Comparison of ENCODE assay signal across 25 cellular contexts in the genomic region with DNA sequence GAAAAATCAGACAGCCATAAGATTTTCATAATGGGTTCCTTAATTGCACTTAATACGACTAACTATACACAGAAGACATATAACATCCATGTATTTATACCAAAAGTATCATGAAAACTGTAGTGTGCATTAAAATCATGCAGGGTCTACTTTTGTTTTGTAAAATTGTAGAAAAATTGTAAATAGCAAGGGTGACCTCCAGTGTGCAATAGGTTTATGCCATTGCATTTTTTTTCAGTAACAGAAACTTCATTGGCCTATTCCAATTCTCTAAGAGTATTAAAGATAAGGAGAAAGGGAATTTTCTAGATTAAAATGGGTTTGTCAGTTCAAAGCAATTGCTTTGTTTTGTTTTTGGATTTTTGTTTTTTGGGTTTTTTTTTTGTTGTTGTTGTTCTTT.
DNase-seq lines count a peak whose midpoint lies in the region; TF ChIP-seq lines count a peak whose summit lies in the region.
"Had no signal": no experiment of that assay in that cellular context is flagged by ENCODE, and none has a peak within 500 bp of the region (broad histone marks: within the 10 kb centered on the region; RNA-seq: fewer than 3 reads in every experiment).

No MANE protein-coding gene starts in this region.

- no peak for DNase-seq in AG10803 (ENCODE audit: low read depth)
- DNase-seq in HFFc6, result no peak
- DNase-seq in OCI-M1 (lab: John Stamatoyannopoulos, UW), result peak; percentile 25
- DNase-seq in fibroblast of peridontal ligament (ENCODE audit: extremely low read depth), result peak; percentile 18
- no peak for DNase-seq in ovary
- DNase-seq in midbrain (lab: John Stamatoyannopoulos, UW), result no peak
- DNase-seq in SK-N-DZ (ENCODE audit: low spot score), result no peak
- DNase-seq: AML-193; C1 segment of cervical spinal cord; CD4-positive, alpha-beta memory T cell; COR-L47; GDM1; HCEC 1CT; KBM-7; MM.1S; NCI-H1417; NCI-H187; NCI-H2081 treated with DMSO at 0.1 percent for 48 hours; NCI-H2171; NCI-H524; NCI-H774; RPMI8226; SHP77 treated with DMSO at 0.1 percent for 48 hours; T-helper 17 cell had no signal

- no peaks in the 10 kb centered on the region for H3K36me3 ChIP-seq in ovary

- 92 to 98% (median 97%) methylated on average over 1 of the region's 1 CpG for WGBS in ovary, 3 donors

- no peak for TF ChIP-seq POLR2A in ovary (IDR thresholded peaks at IDR 0.05)

- H3K4me3 Mint-ChIP-seq in HFFc6, result no peak overlapping the region
- H3K4me3 Mint-ChIP-seq: CD4-positive, alpha-beta memory T cell; T-helper 17 cell had no signal

- H3K27ac Mint-ChIP-seq in HFFc6, result no peak overlapping the region
- H3K27ac Mint-ChIP-seq: CD4-positive, alpha-beta memory T cell; T-helper 17 cell had no signal

- H3K9me3 Mint-ChIP-seq in HFFc6, result no peaks in the 10 kb centered on the region
- H3K9me3 Mint-ChIP-seq: CD4-positive, alpha-beta memory T cell had no signal

- H3K4me3 ChIP-seq in AG10803 (ENCODE audit: low read length), result no peak overlapping the region
- H3K4me3 ChIP-seq in ovary, result no peak overlapping the region
- H3K4me3 ChIP-seq: SK-N-MC had no signal

- no peaks in the 10 kb centered on the region for H3K4me1 Mint-ChIP-seq in HFFc6 (ENCODE audit: low read depth)
- H3K4me1 Mint-ChIP-seq: CD4-positive, alpha-beta memory T cell; T-helper 17 cell had no signal

- peak; percentile 32 for TF ChIP-seq CTCF in AG10803 (conservative IDR thresholded peaks at IDR 0.05; ENCODE audit: low read length)
- TF ChIP-seq CTCF in HFFc6 (IDR thresholded peaks at IDR 0.05), result peak; percentile 22; the same call in 1 of the 2 replicates
- no peak for TF ChIP-seq CTCF in ovary (IDR thresholded peaks at IDR 0.05)

- intact Hi-C loops in ovary (cut with DNase I), result no loop called here

- no peaks in the 10 kb centered on the region for H3K27me3 ChIP-seq in ovary

- no peak for TF ChIP-seq EP300 in ovary (IDR thresholded peaks at IDR 0.05)

- no peak overlapping the region for H3K27ac ChIP-seq in ovary
- H3K27ac ChIP-seq: SK-N-MC had no signal

- no peaks in the 10 kb centered on the region for H3K9me3 ChIP-seq in ovary

- no peaks in the 10 kb centered on the region for H3K36me3 Mint-ChIP-seq in HFFc6 (ENCODE audit: low read depth)
- H3K36me3 Mint-ChIP-seq: CD4-positive, alpha-beta memory T cell had no signal

- H3K4me1 ChIP-seq in ovary (ENCODE audit: insufficient read depth), result no peaks in the 10 kb centered on the region

- no peaks in the 10 kb centered on the region for H3K27me3 Mint-ChIP-seq in HFFc6 (ENCODE audit: insufficient read depth)
- H3K27me3 Mint-ChIP-seq: CD4-positive, alpha-beta memory T cell; T-helper 17 cell had no signal

Comparison
In these comparisons a context has a peak if more than half of its experiments do, and no peak if none do; other contexts are left out.
1. DNase-seq: peak in OCI-M1 (single experiment) and fibroblast of peridontal ligament (single experiment); none in AG10803 (single experiment), HFFc6 (single experiment), ovary (0 of 5), midbrain (single experiment) and SK-N-DZ (single experiment).
2. CTCF ChIP-seq: peak in AG10803 (single experiment) and HFFc6 (single experiment); none in ovary (0 of 3).